In the genomic region with DNA sequence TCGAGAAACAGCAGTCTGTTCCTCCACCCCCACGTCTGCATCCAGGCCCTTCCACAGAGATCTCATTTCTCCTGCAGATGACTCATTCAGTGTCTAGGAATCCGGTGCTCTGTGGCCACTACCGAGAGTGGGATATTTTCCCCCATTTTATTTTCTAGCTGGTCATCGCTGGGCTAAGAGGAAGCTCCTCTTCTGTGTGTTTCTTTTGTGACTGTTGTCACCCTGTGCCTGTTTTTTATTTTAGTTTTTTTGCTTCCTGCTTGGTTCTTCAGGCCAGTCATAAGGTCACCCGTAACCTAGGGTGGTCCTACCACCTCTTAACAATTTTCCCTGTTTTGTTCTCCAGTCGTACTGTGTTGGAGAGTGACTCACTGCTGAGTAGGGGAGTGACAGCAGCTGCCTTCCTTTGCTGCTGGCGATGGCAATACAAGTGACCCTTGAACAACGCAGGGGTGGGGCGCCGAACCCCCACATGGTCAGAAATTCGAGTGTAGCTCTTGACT, we compare ENCODE assay signal across 11 cellular contexts. TPM values are rescaled to one million over a fixed set of nuclear protein-coding genes. Genes with fewer than 3 reads are reported as not detected.
DNase-seq lines count a peak whose midpoint lies in the region; ATAC-seq and TF ChIP-seq lines count a peak whose summit lies in the region.
"Had no signal": no experiment of that assay in that cellular context is flagged by ENCODE, and none has a peak within 500 bp of the region (broad histone marks: within the 10 kb centered on the region; RNA-seq: fewer than 3 reads in every experiment).

No MANE protein-coding gene starts in this region.

- intact Hi-C loops in stomach (cut with DNase I; ENCODE audit: low total_unique reads), result no loop called here

- H3K9me3 Mint-ChIP-seq in activated CD8-positive, alpha-beta memory T cell treated with anti-CD3 and anti-CD28 coated beads, Interleukin-2, amount 10 ng/mL, durations not matched to agents 7 days and 5 days (ENCODE audit: low read depth), result no peaks in the 10 kb centered on the region

- no peak for TF ChIP-seq CTCF in hepatocyte (IDR thresholded peaks at IDR 0.05; ENCODE audit: poor library complexity)
- TF ChIP-seq CTCF in stomach (IDR thresholded peaks at IDR 0.05), result no peak

- H3K79me2 ChIP-seq in hepatocyte, result peaks cover 77% of the 10 kb centered on the region

- H4K20me1 ChIP-seq in hepatocyte (ENCODE audit: insufficient read depth, poor library complexity, severe bottlenecking), result no peaks in the 10 kb centered on the region

- DNase-seq in activated CD8-positive, alpha-beta memory T cell treated with anti-CD3 and anti-CD28 coated beads, Interleukin-2, amount 10 ng/mL, durations not matched to agents 7 days and 5 days, result peak; percentile 29
- no peak for DNase-seq in activated CD8-positive, alpha-beta memory T cell treated with anti-CD3 and anti-CD28 coated beads for 24 hours
- peak; percentile 37 for DNase-seq in SW480 (ENCODE audit: low spot score)
- DNase-seq in hepatocyte (ENCODE audit: low spot score), result peak; percentile 40
- DNase-seq in stomach, result no peak
- DNase-seq: NCI-H2029 had no signal

- H3K4me3 Mint-ChIP-seq in activated CD8-positive, alpha-beta memory T cell treated with anti-CD3 and anti-CD28 coated beads, Interleukin-2, amount 10 ng/mL, durations not matched to agents 7 days and 5 days, result no peak overlapping the region

- H3K27ac ChIP-seq in hepatocyte (peak overlapping the region; percentile 84), stomach (peak overlapping the region in 3 of 5 donors; percentile 83 to 93 (median 91))
- H3K27ac ChIP-seq: suprapubic skin had no signal

- H3K9me3 ChIP-seq in hepatocyte (ENCODE audit: low read depth) (no peaks in the 10 kb centered on the region), stomach (no peaks in the 10 kb centered on the region)
- H3K9me3 ChIP-seq: suprapubic skin had no signal

- H3K36me3 Mint-ChIP-seq in activated CD8-positive, alpha-beta memory T cell treated with anti-CD3 and anti-CD28 coated beads, Interleukin-2, amount 10 ng/mL, durations not matched to agents 7 days and 5 days, result no peaks in the 10 kb centered on the region

- CTCF ChIA-PET in activated CD8-positive, alpha-beta memory T cell treated with anti-CD3 and anti-CD28 coated beads, Interleukin-2, amount 10 ng/mL, durations not matched to agents 7 days and 5 days (lab: Charles Lee), result no interaction called here

- H2AFZ ChIP-seq in hepatocyte, result no peak overlapping the region

- peak overlapping the region; percentile 45 for H3K4me2 ChIP-seq in hepatocyte

- H3K9me2 ChIP-seq in hepatocyte (replicated peaks; ENCODE audit: insufficient read depth), result no peaks in the 10 kb centered on the region

- no peak for TF ChIP-seq EP300 in stomach (IDR thresholded peaks at IDR 0.05)

- peaks cover 58% of the 10 kb centered on the region for H3K27me3 Mint-ChIP-seq in activated CD8-positive, alpha-beta memory T cell treated with anti-CD3 and anti-CD28 coated beads, Interleukin-2, amount 10 ng/mL, durations not matched to agents 7 days and 5 days

- WGBS in hepatocyte (ENCODE audit: low lambda C conversion rate, missing lambda C conversion rate), result 50% methylated on average over 12 of the region's 12 CpGs
- 66 to 77% (median 68%) methylated on average over 12 of the region's 12 CpGs for WGBS in stomach, 5 donors

- H3K36me3 ChIP-seq in hepatocyte (replicated peaks; ENCODE audit: insufficient read depth, low read depth), result no peaks in the 10 kb centered on the region
- no peaks in the 10 kb centered on the region for H3K36me3 ChIP-seq in stomach
- H3K36me3 ChIP-seq: suprapubic skin had no signal

- no peaks in the 10 kb centered on the region for H3K27me3 ChIP-seq in hepatocyte
- peaks cover 0 to 7% (median 0%) of the 10 kb centered on the region in 3 donors for H3K27me3 ChIP-seq in stomach
- H3K27me3 ChIP-seq: dorsolateral prefrontal cortex, suprapubic skin had no signal

- ATAC-seq in activated CD8-positive, alpha-beta memory T cell treated with anti-CD3 and anti-CD28 coated beads, Interleukin-2, amount 10 ng/mL, durations not matched to agents 7 days and 5 days, result no peak
- ATAC-seq in GM19397 (IDR thresholded peaks at IDR 0.05; ENCODE audit: unreplicated experiment) (no peak), GM21723 (IDR thresholded peaks at IDR 0.05; ENCODE audit: unreplicated experiment) (no peak), HG03196 (IDR thresholded peaks at IDR 0.05; ENCODE audit: unreplicated experiment) (no peak)

- peaks cover 42% of the 10 kb centered on the region for H3K4me1 ChIP-seq in hepatocyte (ENCODE audit: insufficient read depth)
- peaks cover 18 to 70% (median 36%) of the 10 kb centered on the region in 4 donors for H3K4me1 ChIP-seq in stomach

- H3K4me1 Mint-ChIP-seq in activated CD8-positive, alpha-beta memory T cell treated with anti-CD3 and anti-CD28 coated beads, Interleukin-2, amount 10 ng/mL, durations not matched to agents 7 days and 5 days, result peaks cover 5% of the 10 kb centered on the region

- H3K4me3 ChIP-seq in hepatocyte (no peak overlapping the region), stomach (no peak overlapping the region)
- H3K4me3 ChIP-seq: dorsolateral prefrontal cortex, suprapubic skin had no signal

- no peak for TF ChIP-seq POLR2A in stomach (IDR thresholded peaks at IDR 0.05)

- H3K27ac Mint-ChIP-seq in activated CD8-positive, alpha-beta memory T cell treated with anti-CD3 and anti-CD28 coated beads, Interleukin-2, amount 10 ng/mL, durations not matched to agents 7 days and 5 days, result no peak overlapping the region

RNA-seq across cellular contexts. Expression of a gene that starts 6.7 kb away (rescaled TPM):
- 1 to 10 TPM in 1 of 2 experiments, under 1 TPM in 1; 0.64 to 3.9 TPM for total RNA-seq in activated CD8-positive, alpha-beta memory T cell treated with anti-CD3 and anti-CD28 coated beads, Interleukin-2, amount 10 ng/mL, durations not matched to agents 7 days and 5 days
- total RNA-seq in hepatocyte, result 134 and 156 TPM in 2 replicates
- polyA plus RNA-seq in hepatocyte, result 329 and 383 TPM in 2 replicates
- 100 to 1,000 TPM in 1 of 5 donors, 10 to 100 TPM in 3, under 1 TPM in 1; 0.87 to 113 (median 31.4) TPM for total RNA-seq in stomach
- 100 to 1,000 TPM in 1 of 3 donors, 10 to 100 TPM in 2; 14.1 to 101 (median 32.3) TPM for polyA plus RNA-seq in stomach

Comparison
In these comparisons a context has a peak if more than half of its experiments do, and no peak if none do; other contexts are left out.
1. DNase-seq: peak in activated CD8-positive, alpha-beta memory T cell treated with anti-CD3 and anti-CD28 coated beads, Interleukin-2, amount 10 ng/mL, durations not matched to agents 7 days and 5 days (single experiment), SW480 (single experiment) and hepatocyte (single experiment); none in activated CD8-positive, alpha-beta memory T cell treated with anti-CD3 and anti-CD28 coated beads for 24 hours (single experiment) and stomach (single experiment).